ENCODE assay signal across 17 cellular contexts in genomic region chr12:28869197-28869596, GRCh38.
DNase-seq lines count a peak whose midpoint lies in the region; ATAC-seq, FAIRE-seq and TF ChIP-seq lines count a peak whose summit lies in the region.
"Had no signal": no experiment of that assay in that cellular context is flagged by ENCODE, and none has a peak within 500 bp of the region (broad histone marks: within the 10 kb centered on the region; RNA-seq: fewer than 3 reads in every experiment).

No MANE protein-coding gene starts in this region.

- H3K27ac Mint-ChIP-seq in mesothelial cell of epicardium = peak overlapping the region; percentile 47
- H3K27ac Mint-ChIP-seq: activated CD4-positive, alpha-beta T cell treated with anti-CD3 and anti-CD28 coated beads, Interleukin-2, amount 10 ng/mL, durations not matched to agents 7 days and 5 days had no signal

- CTCF ChIA-PET in endothelial cell of umbilical vein (lab: Charles Lee) = no interaction called here

- no peaks in the 10 kb centered on the region for H3K9me1 ChIP-seq in endothelial cell of umbilical vein (replicated peaks; ENCODE audit: control insufficient read depth, extremely low read depth, insufficient read depth, low read length)

- TF ChIP-seq POLR2A in endothelial cell of umbilical vein (IDR thresholded peaks at IDR 0.05; ENCODE audit: low read depth, low read length) = no peak

- no peaks in the 10 kb centered on the region for H4K20me1 ChIP-seq in endothelial cell of umbilical vein (replicated peaks; ENCODE audit: control insufficient read depth, extremely low read depth, insufficient read depth, low read length)

- H3K9me3 ChIP-seq in endothelial cell of umbilical vein (replicated peaks; ENCODE audit: control insufficient read depth, insufficient read depth, low read length) = no peaks in the 10 kb centered on the region

- no peak for ATAC-seq in HG03095 (IDR thresholded peaks at IDR 0.05; ENCODE audit: unreplicated experiment)

- no peak overlapping the region for H2AFZ ChIP-seq in endothelial cell of umbilical vein (ENCODE audit: low read depth, low read length)

- no peak overlapping the region for H3K27ac ChIP-seq in endothelial cell of umbilical vein (ENCODE audit: insufficient read depth, low read depth, low read length)

- no peaks in the 10 kb centered on the region for H3K79me2 ChIP-seq in endothelial cell of umbilical vein (ENCODE audit: control insufficient read depth, insufficient read depth, low read length)

- H3K4me3 Mint-ChIP-seq in mesothelial cell of epicardium = no peak overlapping the region
- H3K4me3 Mint-ChIP-seq: activated CD4-positive, alpha-beta T cell treated with anti-CD3 and anti-CD28 coated beads, Interleukin-2, amount 10 ng/mL, durations not matched to agents 7 days and 5 days; nephron had no signal

- intact Hi-C loops in endothelial cell of umbilical vein (cut with micrococcal nuclease) = no loop called here

- FAIRE-seq in endothelial cell of umbilical vein (lab: Jason Lieb, UNC) = no peak
- FAIRE-seq: RCC 7860 had no signal

- POLR2A ChIA-PET in endothelial cell of umbilical vein (lab: Charles Lee) = no interaction called here

- H3K9me3 Mint-ChIP-seq in mesothelial cell of epicardium = peaks cover 1% of the 10 kb centered on the region
- H3K9me3 Mint-ChIP-seq: activated CD4-positive, alpha-beta T cell treated with anti-CD3 and anti-CD28 coated beads, Interleukin-2, amount 10 ng/mL, durations not matched to agents 7 days and 5 days; nephron had no signal

- peaks cover 41% of the 10 kb centered on the region for H3K4me1 Mint-ChIP-seq in mesothelial cell of epicardium
- H3K4me1 Mint-ChIP-seq: activated CD4-positive, alpha-beta T cell treated with anti-CD3 and anti-CD28 coated beads, Interleukin-2, amount 10 ng/mL, durations not matched to agents 7 days and 5 days had no signal

- H3K4me3 ChIP-seq in AG09309 (ENCODE audit: control insufficient read depth, low read depth, low read length) = no peak overlapping the region
- no peak overlapping the region for H3K4me3 ChIP-seq in endothelial cell of umbilical vein (replicated peaks in 1 of 3; ENCODE audit: insufficient read depth in 1 of 3, low read depth in 1 of 3, low read length in 3 of 3)
- H3K4me3 ChIP-seq: skin epidermis had no signal

- BruUV-seq in endothelial cell of umbilical vein (replicated peaks; lab: Mats Ljungman, UMichigan) = no TSS peak

- H3K36me3 Mint-ChIP-seq in mesothelial cell of epicardium = no peaks in the 10 kb centered on the region

- H3K36me3 ChIP-seq in endothelial cell of umbilical vein (ENCODE audit: control insufficient read depth in 2 of 2, extremely low read depth in 1 of 2, insufficient read depth in 2 of 2, low read length in 2 of 2) = no peaks in the 10 kb centered on the region

- no peaks in the 10 kb centered on the region for H3K4me1 ChIP-seq in endothelial cell of umbilical vein (ENCODE audit: control insufficient read depth, extremely low read depth, insufficient read depth, low read length)

- no peak overlapping the region for H3K4me2 ChIP-seq in endothelial cell of umbilical vein (ENCODE audit: insufficient read depth, low read length)

- TF ChIP-seq CTCF in AG09309 (IDR thresholded peaks at IDR 0.05; ENCODE audit: control insufficient read depth, insufficient read depth, low read depth, low read length, missing control alignments) (no peak), endothelial cell of umbilical vein (IDR thresholded peaks at IDR 0.05; ENCODE audit: extremely low read depth in 1 of 2, insufficient read depth in 1 of 2, low read depth in 1 of 2, low read length in 2 of 2) (no peak), mesothelial cell of epicardium (IDR thresholded peaks at IDR 0.05; ENCODE audit: unreplicated experiment) (no peak)

- DNase-seq in AG09309 (ENCODE audit: low read depth) (peak; percentile 84), NCI-H226 (peak; percentile 92), endothelial cell of umbilical vein (ENCODE audit: low read depth, low spot score) (peak; percentile 11), mesothelial cell of epicardium (ENCODE audit: low spot score in 2 of 2, unreplicated experiment in 2 of 2) (no peak), HuH-7.5 (ENCODE audit: low spot score) (no peak), cerebellar cortex (ENCODE audit: low spot score) (no peak), SKM-1 (lab: John Stamatoyannopoulos, UW; ENCODE audit: unreplicated experiment) (no peak)
- DNase-seq: activated CD4-positive, alpha-beta T cell treated with anti-CD3 and anti-CD28 coated beads, Interleukin-2, amount 10 ng/mL, durations not matched to agents 7 days and 5 days; activated T-cell treated with anti-CD3 and anti-CD28 coated beads, Interleukin-2, amount 50 U/mL, for 48 hours; effector CD8-positive, alpha-beta T cell; left cardiac atrium; NCI-H1417; NCI-H526 had no signal

- H3K27me3 Mint-ChIP-seq in mesothelial cell of epicardium (ENCODE audit: low read depth) = no peaks in the 10 kb centered on the region

- dilution Hi-C loops in endothelial cell of umbilical vein (cut with MboI; ENCODE audit: extremely low pct_ligation_motif_present, low sequenced_read_pairs) = no loop called here

- no peak overlapping the region for H3K9ac ChIP-seq in endothelial cell of umbilical vein (replicated peaks; ENCODE audit: extremely low read depth, insufficient read depth, low read length)

- H3K27me3 ChIP-seq in endothelial cell of umbilical vein (ENCODE audit: control insufficient read depth in 2 of 2, insufficient read depth in 2 of 2, low read length in 2 of 2) = no peaks in the 10 kb centered on the region

TF ChIP-seq in endothelial cell of umbilical vein, 7 proteins besides CTCF, POLR2A, EP300 and RAD21:
- TF ChIP-seq EZH2 (IDR thresholded peaks at IDR 0.05; ENCODE audit: borderline replicate concordance, low read depth, low read length, severe bottlenecking) (no peak), FOS (IDR thresholded peaks at IDR 0.05; ENCODE audit: borderline replicate concordance, insufficient read depth, low read length) (no peak), MYC (IDR thresholded peaks at IDR 0.05; ENCODE audit: low read depth, low read length) (no peak), GATA2 (IDR thresholded peaks at IDR 0.05; ENCODE audit: insufficient read depth, insufficient read length, low read depth, low read length) (no peak), JUN (IDR thresholded peaks at IDR 0.05; ENCODE audit: borderline replicate concordance, insufficient read depth, insufficient read length, low read depth) (no peak), POLR2AphosphoS5 (IDR thresholded peaks at IDR 0.05; ENCODE audit: insufficient read depth, low read depth, low read length) (no peak), MAX (IDR thresholded peaks at IDR 0.05; ENCODE audit: insufficient read depth, insufficient read length) (no peak)

Comparison
In these comparisons a context has a peak if more than half of its experiments do, and no peak if none do; other contexts are left out.
1. DNase-seq: peak in AG09309 (single experiment), NCI-H226 (single experiment) and endothelial cell of umbilical vein (single experiment); none in mesothelial cell of epicardium (0 of 2), HuH-7.5 (single experiment), cerebellar cortex (single experiment) and SKM-1 (single experiment).